ENCODE assay signal across 22 cellular contexts in the genomic region with DNA sequence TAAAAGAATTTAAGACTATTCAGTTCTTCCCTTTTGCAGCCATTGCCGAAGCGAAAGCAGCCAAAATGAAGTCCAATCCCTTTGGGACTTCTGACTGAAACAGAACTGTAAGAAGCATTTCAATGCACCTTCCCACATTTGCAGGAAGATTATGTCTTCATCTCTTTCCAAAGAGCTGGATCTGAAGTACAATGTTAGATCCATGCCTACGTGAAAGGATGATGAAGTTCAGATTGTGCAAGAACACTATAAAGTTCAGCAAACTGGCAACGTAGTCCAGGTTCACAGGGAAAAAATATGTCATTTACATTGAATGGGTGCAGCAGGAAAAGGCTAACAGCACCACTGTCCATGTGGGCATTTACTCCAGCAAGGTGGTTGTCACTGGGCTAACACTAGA. TPM values are rescaled to one million over a fixed set of nuclear protein-coding genes. Genes with fewer than 3 reads are reported as not detected.
"Had no signal": no experiment of that assay in that cellular context is flagged by ENCODE, and none has a peak within 500 bp of the region (broad histone marks: within the 10 kb centered on the region; RNA-seq: fewer than 3 reads in every experiment).

No MANE protein-coding gene starts in this region.

- H3K4me3 ChIP-seq: dorsolateral prefrontal cortex, mucosa of descending colon, suprapubic skin, tibial nerve, upper lobe of right lung had no signal

- H3K36me3 ChIP-seq: neutrophil, suprapubic skin, tibial nerve, upper lobe of right lung had no signal

- DNase-seq: cortex of kidney; dorsolateral prefrontal cortex; effector CD8-positive, alpha-beta T cell; foreskin keratinocyte; immature natural killer cell; left ventricle myocardium superior; mucosa of descending colon; naive thymus-derived CD8-positive, alpha-beta T cell; right cardiac atrium; stimulated activated CD4-positive, alpha-beta T cell treated with anti-CD3 and anti-CD28 coated beads, Interleukin-4, amount 100 ng/mL, for 1 hour; stimulated activated CD8-positive, alpha-beta memory T cell treated with anti-CD3 and anti-CD28 coated beads, Interleukin-4, amount 100 ng/mL, for 48 hours; stimulated activated naive CD8-positive, alpha-beta T cell treated with anti-CD3 and anti-CD28 coated beads, Interleukin-15, Interleukin-2, amounts not matched to agents 100 U/mL and 50 U/mL, for 24 hours; upper lobe of right lung had no signal

- H3K27ac Mint-ChIP-seq: naive thymus-derived CD8-positive, alpha-beta T cell; progenitor cell of endocrine pancreas; stimulated activated effector memory CD8-positive, alpha-beta T cell treated with anti-CD3 and anti-CD28 coated beads, Interleukin-12 subunit alpha, Interleukin-12 subunit beta, amount 100 ng/mL, for 72 hours had no signal

- H3K4me1 ChIP-seq: foreskin keratinocyte, suprapubic skin had no signal

- FAIRE-seq: endometrium, keratinocyte had no signal

- H3K27ac ChIP-seq: dorsolateral prefrontal cortex, foreskin keratinocyte, neutrophil, suprapubic skin, tibial nerve, upper lobe of right lung had no signal

- H3K36me3 Mint-ChIP-seq: immature natural killer cell; naive thymus-derived CD8-positive, alpha-beta T cell had no signal

- H3K27me3 ChIP-seq: dorsolateral prefrontal cortex, suprapubic skin, tibial nerve, upper lobe of right lung had no signal

- H3K27me3 Mint-ChIP-seq: central memory CD8-positive, alpha-beta T cell had no signal

- ATAC-seq: esophagus mucosa; foreskin keratinocyte; left ventricle myocardium superior; mucosa of descending colon; naive thymus-derived CD8-positive, alpha-beta T cell; right cardiac atrium; stimulated activated effector memory CD8-positive, alpha-beta T cell treated with anti-CD3 and anti-CD28 coated beads, Interleukin-12 subunit alpha, Interleukin-12 subunit beta, amount 100 ng/mL, for 72 hours; stimulated activated naive CD8-positive, alpha-beta T cell treated with anti-CD3 and anti-CD28 coated beads, Interleukin-15, Interleukin-2, amounts not matched to agents 100 U/mL and 50 U/mL, for 24 hours; upper lobe of right lung had no signal

- H3K9me3 ChIP-seq: mucosa of descending colon, neutrophil, suprapubic skin, tibial nerve, upper lobe of right lung had no signal

- H3K4me3 Mint-ChIP-seq: central memory CD8-positive, alpha-beta T cell; immature natural killer cell; naive thymus-derived CD8-positive, alpha-beta T cell; stimulated activated effector memory CD8-positive, alpha-beta T cell treated with anti-CD3 and anti-CD28 coated beads, Interleukin-12 subunit alpha, Interleukin-12 subunit beta, amount 100 ng/mL, for 72 hours had no signal

- H3K9me3 Mint-ChIP-seq: central memory CD8-positive, alpha-beta T cell; immature natural killer cell; naive thymus-derived CD8-positive, alpha-beta T cell; stimulated activated effector memory CD8-positive, alpha-beta T cell treated with anti-CD3 and anti-CD28 coated beads, Interleukin-12 subunit alpha, Interleukin-12 subunit beta, amount 100 ng/mL, for 72 hours had no signal

RNA-seq across cellular contexts. Expression of a gene that starts 6.0 kb away (rescaled TPM):
- total RNA-seq: foreskin keratinocyte; naive thymus-derived CD8-positive, alpha-beta T cell had no signal
- polyA plus RNA-seq: foreskin keratinocyte, immature natural killer cell had no signal
